In the genomic region with DNA sequence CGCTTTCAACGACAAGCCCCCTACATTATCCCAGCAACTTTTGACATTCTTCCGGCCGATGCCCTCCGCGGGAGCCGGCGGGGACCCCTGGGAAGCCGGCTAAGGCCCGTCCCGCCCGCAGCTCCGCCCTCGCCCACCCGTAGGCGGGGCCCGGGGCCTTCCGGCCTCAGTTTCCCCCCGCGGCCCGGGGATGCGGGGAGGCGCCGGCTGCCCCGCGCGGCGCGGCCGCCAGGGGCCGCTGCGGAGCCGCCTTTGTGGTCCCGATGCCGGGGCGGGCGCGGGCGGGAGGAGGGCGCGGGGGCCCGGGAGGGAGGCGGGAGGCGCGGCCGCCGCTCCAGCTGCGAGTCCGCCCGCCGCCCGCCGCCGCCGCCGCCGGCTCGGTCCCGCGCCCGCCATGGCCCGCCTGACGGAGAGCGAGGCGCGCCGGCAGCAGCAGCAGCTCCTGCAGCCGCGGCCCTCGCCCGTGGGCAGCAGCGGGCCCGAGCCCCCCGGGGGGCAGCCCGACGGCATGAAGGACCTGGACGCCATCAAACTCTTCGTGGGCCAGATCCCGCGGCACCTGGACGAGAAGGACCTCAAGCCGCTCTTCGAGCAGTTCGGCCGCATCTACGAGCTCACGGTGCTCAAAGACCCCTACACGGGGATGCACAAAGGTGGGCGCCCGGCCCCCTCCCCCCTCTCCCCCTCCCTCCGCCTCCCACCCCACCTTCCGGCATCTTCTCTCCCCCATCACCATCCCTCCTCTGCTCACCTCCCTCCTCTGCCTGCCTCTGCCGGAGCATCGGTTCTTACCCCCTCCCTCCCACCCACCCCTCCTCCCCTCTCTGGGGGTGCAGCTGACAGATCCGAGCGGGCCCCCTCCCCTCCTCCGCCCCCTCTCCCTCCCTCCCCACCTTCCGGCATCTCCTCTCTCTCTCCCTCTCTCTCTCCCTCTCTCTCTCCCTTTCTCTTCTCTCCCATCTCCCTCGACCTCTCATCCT, we compare ENCODE assay signal across 8 cellular contexts. TPM values are rescaled to one million over a fixed set of nuclear protein-coding genes. Genes with fewer than 3 reads are reported as not detected.
A peak's percentile ranks its signal among the peaks of the same experiment; 100 is the strongest.
DNase-seq lines count a peak whose midpoint lies in the region; ATAC-seq and TF ChIP-seq lines count a peak whose summit lies in the region.

A gene (plus strand): TSS at position 316 of the 980 bp plus-strand sequence. CDS start 79 bp downstream, at position 395.

- H3K4me2 ChIP-seq in GM23338: peak within 1 kb of the TSS; percentile 77
- peak within 1 kb of the TSS; percentile 51; the same call in 1 of the 2 replicates for H3K4me2 ChIP-seq in SK-N-SH

- no peaks in the 10 kb centered on the region for H3K9me2 ChIP-seq in GM23338 (ENCODE audit: insufficient read depth)
- no peaks in the 10 kb centered on the region for H3K9me2 ChIP-seq in SK-N-SH

- TF ChIP-seq EP300 in SK-N-SH (IDR thresholded peaks at IDR 0.05; ENCODE audit: borderline replicate concordance in 1 of 2, low read depth in 1 of 2, low read length in 1 of 2): no peak

- CTCF ChIA-PET in SK-N-SH (lab: Yijun Ruan, JAX): interaction anchor here (0.6 to 3.5 kb wide), 29 partner anchors 9 to 274 kb away, joined by 3 to 17 read pairs (median 4); no protein-coding TSS in a partner anchor

- no peaks in the 10 kb centered on the region; the same call in none of the 2 replicates for H4K20me1 ChIP-seq in GM23338 (replicated peaks; ENCODE audit: insufficient read depth)
- no peaks in the 10 kb centered on the region for H4K20me1 ChIP-seq in SK-N-SH (ENCODE audit: insufficient read depth)

- H2AFZ ChIP-seq in GM23338 (no peak within 1 kb of the TSS), SK-N-SH (ENCODE audit: low read depth) (no peak within 1 kb of the TSS)

- no peaks in the 10 kb centered on the region for H3K27me3 ChIP-seq in GM23338 (ENCODE audit: insufficient read depth)
- no peaks in the 10 kb centered on the region for H3K27me3 ChIP-seq in SK-N-SH (ENCODE audit: insufficient read depth)
- H3K27me3 ChIP-seq in iPS DF 6.9 (ENCODE audit: control insufficient read depth, insufficient read depth, low read length): no peaks in the 10 kb centered on the region

- no peak within 1 kb of the TSS for H3K27ac Mint-ChIP-seq in GM23338
- H3K27ac Mint-ChIP-seq in activated naive CD8-positive, alpha-beta T cell treated with anti-CD3 and anti-CD28 coated beads, Interleukin-2, amount 50 U/mL, for 24 hours: no peak within 1 kb of the TSS

- TF ChIP-seq CTCF in GM23338 (conservative IDR thresholded peaks at IDR 0.05; ENCODE audit: low read depth in 2 of 2) (peak in 1 of 2 experiments; percentile 56; a peak in 3 of 4 replicates), SK-N-SH (IDR thresholded peaks at IDR 0.05) (peak; percentile 53)

- H3K36me3 ChIP-seq in GM23338 (ENCODE audit: insufficient read depth) (no peaks in the 10 kb centered on the region), SK-N-SH (replicated peaks in 1 of 2; ENCODE audit: control insufficient read depth in 1 of 2, insufficient read depth in 2 of 2, low read length in 1 of 2) (no peaks in the 10 kb centered on the region), iPS DF 6.9 (ENCODE audit: control insufficient read depth, insufficient read depth, low read length) (no peaks in the 10 kb centered on the region)

- peak; percentile 43 for DNase-seq in ACHN
- peak; percentile 75 for DNase-seq in GM23338 (ENCODE audit: low spot score)
- DNase-seq in SK-N-SH: peak; percentile 99
- DNase-seq in activated naive CD8-positive, alpha-beta T cell treated with anti-CD3 and anti-CD28 coated beads, Interleukin-2, amount 50 U/mL, for 24 hours: peak; percentile 65
- DNase-seq in iPS DF 6.9 (ENCODE audit: low read depth, low spot score): no peak
- peak; percentile 23 to 48 for DNase-seq in stimulated activated CD4-positive, alpha-beta T cell treated with anti-CD3 and anti-CD28 coated beads, Interleukin-1b, Interleukin-23, amount 100 ng/mL, for 1 hour (ENCODE audit: low read depth in 2 of 2)
- DNase-seq in NK-92 (lab: John Stamatoyannopoulos, UW; ENCODE audit: unreplicated experiment): no peak

- peak within 1 kb of the TSS; percentile 63 for H3K4me3 ChIP-seq in GM23338
- H3K4me3 ChIP-seq in SK-N-SH (ENCODE audit: low read depth in 2 of 2, low read length in 1 of 2): peak within 1 kb of the TSS; percentile 26 to 49; a peak in 3 of 4 replicates
- peak within 1 kb of the TSS; percentile 69 for H3K4me3 ChIP-seq in iPS DF 6.9 (ENCODE audit: low read length)

- H3K4me1 Mint-ChIP-seq in GM23338: peaks cover 25% of the 10 kb centered on the region
- peaks cover 1% of the 10 kb centered on the region for H3K4me1 Mint-ChIP-seq in activated naive CD8-positive, alpha-beta T cell treated with anti-CD3 and anti-CD28 coated beads, Interleukin-2, amount 50 U/mL, for 24 hours

- 0 out of 2 replicates have a peak, but pooled peaks cover 2% of the 10 kb centered on the region for H3F3A ChIP-seq in GM23338 (replicated peaks; ENCODE audit: low read depth)
- no peaks in the 10 kb centered on the region for H3F3A ChIP-seq in SK-N-SH (replicated peaks; ENCODE audit: insufficient read depth)

- H3K79me2 ChIP-seq in GM23338 (replicated peaks; ENCODE audit: insufficient read depth): no peaks in the 10 kb centered on the region
- H3K79me2 ChIP-seq in SK-N-SH (ENCODE audit: insufficient read depth): no peaks in the 10 kb centered on the region

- peaks cover 18% of the 10 kb centered on the region for H3K27me3 Mint-ChIP-seq in GM23338 (ENCODE audit: insufficient read depth, low read depth, poor library complexity)
- H3K27me3 Mint-ChIP-seq in activated naive CD8-positive, alpha-beta T cell treated with anti-CD3 and anti-CD28 coated beads, Interleukin-2, amount 50 U/mL, for 24 hours: peaks cover 26% of the 10 kb centered on the region

- WGBS in SK-N-SH (ENCODE audit: low lambda C conversion rate): 3% methylated on average over 16 of the region's 99 CpGs
- WGBS in iPS DF 6.9 (ENCODE audit: insufficient coverage, insufficient read length): no CpG with 5 or more reads among the region's 99 CpGs

- ATAC-seq in GM23338: peak; percentile 23
- ATAC-seq in activated naive CD8-positive, alpha-beta T cell treated with anti-CD3 and anti-CD28 coated beads, Interleukin-2, amount 50 U/mL, for 24 hours: peak; percentile 56
- ATAC-seq in HG03439 (IDR thresholded peaks at IDR 0.05; ENCODE audit: unreplicated experiment): no peak

- no peaks in the 10 kb centered on the region for H3K9me3 Mint-ChIP-seq in GM23338
- no peaks in the 10 kb centered on the region for H3K9me3 Mint-ChIP-seq in activated naive CD8-positive, alpha-beta T cell treated with anti-CD3 and anti-CD28 coated beads, Interleukin-2, amount 50 U/mL, for 24 hours

- POLR2A ChIA-PET in SK-N-SH (lab: Yijun Ruan, JAX): no interaction called here

- H3K9me3 ChIP-seq in SK-N-SH (no peaks in the 10 kb centered on the region), iPS DF 6.9 (ENCODE audit: control insufficient read depth, insufficient read depth, low read length) (no peaks in the 10 kb centered on the region)

- in situ Hi-C loops in ACHN (cut with HindIII; ENCODE audit: low pct_ligation_motif_present, low pct_unique_long_range_greater_than_20kb, low sequenced_read_pairs): no loop called here

- H3K9ac ChIP-seq in SK-N-SH: no peak within 1 kb of the TSS

- peak; percentile 37; the same call in 1 of the 2 replicates for TF ChIP-seq RAD21 in SK-N-SH (IDR thresholded peaks at IDR 0.05; ENCODE audit: low read length)

- H3K4me1 ChIP-seq in GM23338 (ENCODE audit: insufficient read depth) (peaks cover 11% of the 10 kb centered on the region), SK-N-SH (ENCODE audit: control insufficient read depth in 1 of 2, insufficient read depth in 2 of 2, low read depth in 1 of 2, low read length in 1 of 2) (peaks cover 0 to 3% of the 10 kb centered on the region in 2 experiments; a peak in 1 of 4 replicates), iPS DF 6.9 (ENCODE audit: control insufficient read depth, insufficient read depth, low read length) (peaks cover 6% of the 10 kb centered on the region)

- H3K36me3 Mint-ChIP-seq in GM23338 (ENCODE audit: low read depth): no peaks in the 10 kb centered on the region
- no peaks in the 10 kb centered on the region for H3K36me3 Mint-ChIP-seq in activated naive CD8-positive, alpha-beta T cell treated with anti-CD3 and anti-CD28 coated beads, Interleukin-2, amount 50 U/mL, for 24 hours (ENCODE audit: low read depth)

- no peak within 1 kb of the TSS for H3K27ac ChIP-seq in GM23338 (ENCODE audit: low read depth)
- no peak within 1 kb of the TSS; a peak in 1 of 4 replicates for H3K27ac ChIP-seq in SK-N-SH (ENCODE audit: low read depth in 2 of 2, low read length in 1 of 2)
- no peak within 1 kb of the TSS for H3K27ac ChIP-seq in iPS DF 6.9 (ENCODE audit: low read length)

- H3K4me3 Mint-ChIP-seq in GM23338: peak within 1 kb of the TSS; percentile 71
- no peak within 1 kb of the TSS for H3K4me3 Mint-ChIP-seq in activated naive CD8-positive, alpha-beta T cell treated with anti-CD3 and anti-CD28 coated beads, Interleukin-2, amount 50 U/mL, for 24 hours

TF ChIP-seq in GM23338, 12 proteins besides CTCF, POLR2A, EP300 and RAD21 (continues in another document):
- TF ChIP-seq, protein P1, sequence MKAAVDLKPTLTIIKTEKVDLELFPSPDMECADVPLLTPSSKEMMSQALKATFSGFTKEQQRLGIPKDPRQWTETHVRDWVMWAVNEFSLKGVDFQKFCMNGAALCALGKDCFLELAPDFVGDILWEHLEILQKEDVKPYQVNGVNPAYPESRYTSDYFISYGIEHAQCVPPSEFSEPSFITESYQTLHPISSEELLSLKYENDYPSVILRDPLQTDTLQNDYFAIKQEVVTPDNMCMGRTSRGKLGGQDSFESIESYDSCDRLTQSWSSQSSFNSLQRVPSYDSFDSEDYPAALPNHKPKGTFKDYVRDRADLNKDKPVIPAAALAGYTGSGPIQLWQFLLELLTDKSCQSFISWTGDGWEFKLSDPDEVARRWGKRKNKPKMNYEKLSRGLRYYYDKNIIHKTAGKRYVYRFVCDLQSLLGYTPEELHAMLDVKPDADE (IDR thresholded peaks at IDR 0.05): no peak
- TF ChIP-seq ZNF331 (CRISPR knock-in tag; IDR thresholded peaks at IDR 0.05; ENCODE audit: low read depth): no peak

TF ChIP-seq in SK-N-SH, 30 proteins besides CTCF, POLR2A, EP300 and RAD21 (continues in another document):
- no peak for TF ChIP-seq TEAD4 (IDR thresholded peaks at IDR 0.05; ENCODE audit: borderline replicate concordance, insufficient read depth)
- TF ChIP-seq MXI1 (IDR thresholded peaks at IDR 0.05; ENCODE audit: low read depth, low read length): no peak

RNA-seq across cellular contexts. Expression of the gene that starts here (rescaled TPM):
- 6.8 and 10.6 TPM in 2 replicates for total RNA-seq in GM23338 (2014; rRNA removed; shearing (Covaris generic))
- polyA plus RNA-seq in GM23338 (2016; fragmentation: Nextera tagmentation; extraction: Ambion mirVana): 5.6 TPM in 2 replicates
- 0.33 and 0.57 TPM in 2 replicates for polyA plus RNA-seq in SK-N-SH (2012; rRNA removed)
- polyA plus RNA-seq in SK-N-SH (2012; cell fraction: cytosol; rRNA removed): 0.27 and 0.42 TPM in 2 replicates
- polyA plus RNA-seq in SK-N-SH (2012; cell fraction: nucleus; rRNA removed): 1.5 and 3.5 TPM in 2 replicates

Comparison
In these comparisons a context has a peak if more than half of its experiments do, and no peak if none do; other contexts are left out.
1. DNase-seq: peak in ACHN (single experiment), GM23338 (single experiment), SK-N-SH (single experiment), activated naive CD8-positive, alpha-beta T cell treated with anti-CD3 and anti-CD28 coated beads, Interleukin-2, amount 50 U/mL, for 24 hours (single experiment) and stimulated activated CD4-positive, alpha-beta T cell treated with anti-CD3 and anti-CD28 coated beads, Interleukin-1b, Interleukin-23, amount 100 ng/mL, for 1 hour (2 of 2); none in iPS DF 6.9 (single experiment) and NK-92 (single experiment).
2. Peak in every context shown above with its lines, with median percentiles within 50 percentile points of each other: H3K4me3 ChIP-seq.